In the genomic region with DNA sequence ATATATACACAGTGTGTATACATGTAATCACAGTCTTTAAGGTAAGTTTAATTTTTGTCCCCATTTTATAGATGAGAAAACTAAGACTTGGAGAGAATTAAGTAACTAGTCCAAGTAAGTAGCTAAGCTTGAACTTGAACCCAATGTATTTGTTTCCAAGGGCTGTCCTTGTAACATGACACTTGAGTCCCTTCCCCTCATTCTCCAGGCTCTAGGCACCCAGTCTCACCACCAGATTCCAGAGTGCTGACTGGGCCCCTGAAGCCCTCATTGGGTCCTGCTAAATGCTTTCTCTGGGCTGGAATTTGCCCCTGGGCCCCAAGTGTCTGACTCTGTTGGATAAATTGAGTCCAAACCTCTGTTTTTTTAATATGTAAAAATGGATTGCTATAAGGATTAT, we compare ENCODE assay signal across 11 cellular contexts. TPM values are rescaled to one million over a fixed set of nuclear protein-coding genes. Genes with fewer than 3 reads are reported as not detected.
DNase-seq lines count a peak whose midpoint lies in the region; ATAC-seq and TF ChIP-seq lines count a peak whose summit lies in the region.
"Had no signal": no experiment of that assay in that cellular context is flagged by ENCODE, and none has a peak within 500 bp of the region (broad histone marks: within the 10 kb centered on the region; RNA-seq: fewer than 3 reads in every experiment).

No MANE protein-coding gene starts in this region.

- peak; percentile 74 for ATAC-seq in foreskin keratinocyte
- ATAC-seq in activated CD4-positive, alpha-beta T cell treated with anti-CD3 and anti-CD28 coated beads for 36 hours = no peak

- no peaks in the 10 kb centered on the region for H3K27me3 ChIP-seq in foreskin keratinocyte
- H3K27me3 ChIP-seq in ascending aorta = no peaks in the 10 kb centered on the region

- H3K9me3 Mint-ChIP-seq in type B pancreatic cell = no peaks in the 10 kb centered on the region
- no peaks in the 10 kb centered on the region for H3K9me3 Mint-ChIP-seq in activated CD4-positive, alpha-beta T cell treated with anti-CD3 and anti-CD28 coated beads for 36 hours (ENCODE audit: low read depth)

- no peaks in the 10 kb centered on the region for H3K36me3 Mint-ChIP-seq in type B pancreatic cell
- H3K36me3 Mint-ChIP-seq in activated CD4-positive, alpha-beta T cell treated with anti-CD3 and anti-CD28 coated beads for 36 hours (ENCODE audit: low read depth) = no peaks in the 10 kb centered on the region

- intact Hi-C loops in activated CD4-positive, alpha-beta T cell treated with anti-CD3 and anti-CD28 coated beads for 36 hours (cut with DNase I, micrococcal nuclease) = no loop called here
- intact Hi-C loops in ascending aorta (cut with DNase I) = no loop called here

- POLR2A ChIA-PET in activated CD4-positive, alpha-beta T cell treated with anti-CD3 and anti-CD28 coated beads for 36 hours (lab: Charles Lee) = no interaction called here

- H3K27ac Mint-ChIP-seq in type B pancreatic cell = peak overlapping the region; percentile 79
- H3K27ac Mint-ChIP-seq in activated CD4-positive, alpha-beta T cell treated with anti-CD3 and anti-CD28 coated beads for 36 hours = no peak overlapping the region

- CTCF ChIA-PET in activated CD4-positive, alpha-beta T cell treated with anti-CD3 and anti-CD28 coated beads for 36 hours (lab: Charles Lee) = interaction anchor here (0.7 to 2.0 kb wide), 3 partner anchors 16 to 427 kb away, joined by 3 to 7 read pairs (median 4); no protein-coding TSS in a partner anchor

- H3K9me3 ChIP-seq in ascending aorta = no peaks in the 10 kb centered on the region

- H3K4me3 ChIP-seq in ascending aorta = no peak overlapping the region

- no peak overlapping the region for H3K4me3 Mint-ChIP-seq in type B pancreatic cell
- no peak overlapping the region for H3K4me3 Mint-ChIP-seq in activated CD4-positive, alpha-beta T cell treated with anti-CD3 and anti-CD28 coated beads for 36 hours

- H3K27ac ChIP-seq in foreskin keratinocyte (no peak overlapping the region), ascending aorta (no peak overlapping the region)

- no peaks in the 10 kb centered on the region for H3K36me3 ChIP-seq in ascending aorta

- H3K4me1 ChIP-seq in foreskin keratinocyte (peaks cover 14% of the 10 kb centered on the region), ascending aorta (peaks cover 0 to 5% of the 10 kb centered on the region in 2 donors)

- H3K4me1 Mint-ChIP-seq in type B pancreatic cell (ENCODE audit: unreplicated experiment) = peaks cover 18% of the 10 kb centered on the region
- no peaks in the 10 kb centered on the region for H3K4me1 Mint-ChIP-seq in activated CD4-positive, alpha-beta T cell treated with anti-CD3 and anti-CD28 coated beads for 36 hours

- TF ChIP-seq CTCF in foreskin keratinocyte (conservative IDR thresholded peaks at IDR 0.05) (no peak), type B pancreatic cell (conservative IDR thresholded peaks at IDR 0.05) (no peak), ascending aorta (IDR thresholded peaks at IDR 0.05) (no peak)

- DNase-seq in NCI-H748 (lab: John Stamatoyannopoulos, UW; ENCODE audit: unreplicated experiment) (peak; percentile 15), NCI-H748 treated with DMSO at 0.1 percent for 48 hours (lab: John Stamatoyannopoulos, UW) (no peak), T1000 (lab: John Stamatoyannopoulos, UW) (peak; percentile 44), foreskin keratinocyte (peak; percentile 74 to 91), type B pancreatic cell (ENCODE audit: extremely low spot score, unreplicated experiment) (no peak), ascending aorta (ENCODE audit: low spot score in 2 of 2) (no peak), SIG-M5 (lab: John Stamatoyannopoulos, UW) (no peak)
- no peak for DNase-seq in activated CD4-positive, alpha-beta T cell treated with anti-CD3 and anti-CD28 coated beads for 36 hours
- DNase-seq: cerebellar nuclear complex, NCI-H345, T-helper 1 cell had no signal

- H3K27me3 Mint-ChIP-seq in type B pancreatic cell = peaks cover 3% of the 10 kb centered on the region
- peaks cover 11% of the 10 kb centered on the region for H3K27me3 Mint-ChIP-seq in activated CD4-positive, alpha-beta T cell treated with anti-CD3 and anti-CD28 coated beads for 36 hours

RNA-seq across cellular contexts. Expression of a gene that starts 45.5 kb away (rescaled TPM):
- total RNA-seq in foreskin keratinocyte (28.7 and 34.1 TPM in 2 replicates), type B pancreatic cell (ENCODE audit: low replicate concordance) (28.8 and 67.2 TPM in 2 replicates), ascending aorta (56.8 TPM)
- polyA plus RNA-seq in foreskin keratinocyte = 20.8 and 26.6 TPM in 2 replicates
- total RNA-seq in activated CD4-positive, alpha-beta T cell treated with anti-CD3 and anti-CD28 coated beads for 36 hours = 10 to 100 TPM; 11.7 to 14.4 TPM

RNA-seq across cellular contexts. Expression of a gene that starts 56.3 kb away (rescaled TPM):
- total RNA-seq in foreskin keratinocyte (21.3 and 22.7 TPM in 2 replicates), type B pancreatic cell (ENCODE audit: low replicate concordance) (30.4 and 39.5 TPM in 2 replicates), ascending aorta (34.5 TPM)
- polyA plus RNA-seq in foreskin keratinocyte = 5.9 and 7.2 TPM in 2 replicates
- total RNA-seq in activated CD4-positive, alpha-beta T cell treated with anti-CD3 and anti-CD28 coated beads for 36 hours = 1 to 10 TPM; 7.1 to 8.1 TPM

Comparison
In these comparisons a context has a peak if more than half of its experiments do, and no peak if none do; other contexts are left out.
1. DNase-seq: peak in NCI-H748 (single experiment), T1000 (single experiment) and foreskin keratinocyte (2 of 2); none in NCI-H748 treated with DMSO at 0.1 percent for 48 hours (single experiment), type B pancreatic cell (single experiment), activated CD4-positive, alpha-beta T cell treated with anti-CD3 and anti-CD28 coated beads for 36 hours (single experiment), ascending aorta (0 of 2) and SIG-M5 (single experiment).